Comparison of ENCODE assay signal across 17 cellular contexts in the genomic region with DNA sequence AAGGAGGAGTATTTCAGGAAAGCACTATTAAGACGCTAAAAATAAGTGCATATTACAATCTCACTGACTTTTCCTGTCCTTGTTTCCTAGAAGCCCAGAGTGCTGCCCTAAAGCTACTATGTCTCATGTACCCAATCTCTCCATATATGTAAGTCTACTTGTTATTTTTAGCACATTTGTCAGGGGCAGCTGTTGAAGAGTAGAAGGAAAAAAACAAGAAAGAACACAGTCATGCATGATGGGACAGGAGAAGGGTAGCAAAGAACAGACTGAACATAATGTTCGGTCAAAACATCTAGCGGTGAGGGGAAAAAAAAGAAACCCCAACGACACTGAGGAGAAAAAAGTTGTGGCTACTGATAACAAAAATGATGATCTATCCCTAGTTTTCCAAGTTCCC. TPM values are rescaled to one million over a fixed set of nuclear protein-coding genes. Genes with fewer than 3 reads are reported as not detected.
"Had no signal": no experiment of that assay in that cellular context is flagged by ENCODE, and none has a peak within 500 bp of the region (broad histone marks: within the 10 kb centered on the region; RNA-seq: fewer than 3 reads in every experiment).

No MANE protein-coding gene starts in this region.

- H3K4me1 Mint-ChIP-seq: WTC11 had no signal

- H3K27me3 Mint-ChIP-seq: stimulated activated naive CD8-positive, alpha-beta T cell treated with anti-CD3 and anti-CD28 coated beads, Interleukin-15, amount 100 ng/mL, for 72 hours had no signal

- H3K4me3 Mint-ChIP-seq: activated CD8-positive, alpha-beta T cell treated with anti-CD3 and anti-CD28 coated beads, Interleukin-2, amount 10 ng/mL, durations not matched to agents 7 days and 5 days; activated T-cell treated with anti-CD3 and anti-CD28 coated beads, Interleukin-2, amount 50 U/mL, for 72 hours; naive thymus-derived CD4-positive, alpha-beta T cell; stimulated activated naive CD8-positive, alpha-beta T cell treated with anti-CD3 and anti-CD28 coated beads, Interleukin-15, amount 100 ng/mL, for 72 hours; WTC11 had no signal

- H3K9me3 ChIP-seq: testis had no signal

- ATAC-seq: activated CD8-positive, alpha-beta T cell treated with anti-CD3 and anti-CD28 coated beads, Interleukin-2, amount 10 ng/mL, durations not matched to agents 7 days and 5 days; activated naive CD4-positive, alpha-beta T cell treated with anti-CD3 and anti-CD28 coated beads, Interleukin-2, amount 50 U/mL, for 72 hours; activated T-cell treated with anti-CD3 and anti-CD28 coated beads, Interleukin-2, amount 50 U/mL, for 72 hours; naive thymus-derived CD4-positive, alpha-beta T cell; stimulated activated naive CD8-positive, alpha-beta T cell treated with anti-CD3 and anti-CD28 coated beads, Interleukin-15, amount 100 ng/mL, for 72 hours; WTC11 had no signal

- H3K9me3 Mint-ChIP-seq: activated naive CD4-positive, alpha-beta T cell treated with anti-CD3 and anti-CD28 coated beads, Interleukin-2, amount 50 U/mL, for 72 hours; activated T-cell treated with anti-CD3 and anti-CD28 coated beads, Interleukin-2, amount 50 U/mL, for 72 hours; naive thymus-derived CD4-positive, alpha-beta T cell; stimulated activated naive CD8-positive, alpha-beta T cell treated with anti-CD3 and anti-CD28 coated beads, Interleukin-15, amount 100 ng/mL, for 72 hours; WTC11 had no signal

- H3K4me3 ChIP-seq: coronary artery, testis had no signal

- H3K27me3 ChIP-seq: testis had no signal

- H3K27ac Mint-ChIP-seq: activated CD8-positive, alpha-beta T cell treated with anti-CD3 and anti-CD28 coated beads, Interleukin-2, amount 10 ng/mL, durations not matched to agents 7 days and 5 days; activated naive CD4-positive, alpha-beta T cell treated with anti-CD3 and anti-CD28 coated beads, Interleukin-2, amount 50 U/mL, for 72 hours; activated T-cell treated with anti-CD3 and anti-CD28 coated beads, Interleukin-2, amount 50 U/mL, for 72 hours; naive thymus-derived CD4-positive, alpha-beta T cell; stimulated activated naive CD8-positive, alpha-beta T cell treated with anti-CD3 and anti-CD28 coated beads, Interleukin-15, amount 100 ng/mL, for 72 hours had no signal

- H3K27ac ChIP-seq: parathyroid adenoma, testis had no signal

- H3K4me1 ChIP-seq: parathyroid adenoma had no signal

- DNase-seq: activated CD4-positive, alpha-beta T cell treated with anti-CD3 and anti-CD28 coated beads for 4 hours; activated CD8-positive, alpha-beta memory T cell treated with anti-CD3 and anti-CD28 coated beads, Interleukin-2, amount 50 U/mL, for 4 hours; activated CD8-positive, alpha-beta T cell treated with anti-CD3 and anti-CD28 coated beads, Interleukin-2, amount 10 ng/mL, durations not matched to agents 7 days and 5 days; activated gamma-delta T cell; activated T-cell treated with anti-CD3 and anti-CD28 coated beads, Interleukin-2, amount 50 U/mL, for 72 hours; caudate nucleus; effector CD4-positive, alpha-beta T cell; foreskin fibroblast; glutamatergic neuron; midbrain; naive thymus-derived CD4-positive, alpha-beta T cell; stimulated activated naive CD8-positive, alpha-beta T cell treated with anti-CD3 and anti-CD28 coated beads, Interleukin-15, amount 100 ng/mL, for 72 hours; testis had no signal

RNA-seq across cellular contexts. Expression of gene STYK1, which starts 35.0 kb away (rescaled TPM):
- polyA plus RNA-seq: naive thymus-derived CD4-positive, alpha-beta T cell had no signal
